ENCODE assay signal across 29 cellular contexts in genomic region chr11:1287928-1288327, GRCh38.
"Had no signal": no experiment of that assay in that cellular context is flagged by ENCODE, and none has a peak within 500 bp of the region (broad histone marks: within the 10 kb centered on the region; RNA-seq: fewer than 3 reads in every experiment).

No MANE protein-coding gene starts in this region.

- H3K4me1 ChIP-seq: ascending aorta, SJCRH30 had no signal

- DNase-seq: activated CD4-positive, alpha-beta T cell treated with anti-CD3 and anti-CD28 coated beads for 1 hour; activated CD4-positive, alpha-beta T cell treated with anti-CD3 and anti-CD28 coated beads for 48 hours; activated CD4-positive, CD25-positive, alpha-beta regulatory T cell; activated CD8-positive, alpha-beta T cell treated with anti-CD3 and anti-CD28 coated beads for 36 hours; activated effector memory CD4-positive, alpha-beta T cell treated with anti-CD3 and anti-CD28 coated beads, Interleukin-2, amount 50 U/mL, for 16 hours; activated naive CD4-positive, alpha-beta T cell; activated naive CD4-positive, alpha-beta T cell treated with anti-CD3 and anti-CD28 coated beads, Interleukin-2, amount 50 U/mL, for 16 hours; activated naive CD8-positive, alpha-beta T cell treated with anti-CD3 and anti-CD28 coated beads for 36 hours; activated T-cell treated with anti-CD3 and anti-CD28 coated beads, Interleukin-2, amount 50 U/mL, for 1 hour; activated T-cell treated with anti-CD3 and anti-CD28 coated beads, Interleukin-2, amount 50 U/mL, for 72 hours; amniotic stem cell; IMR-90; Karpas-422; NCI-H1105; NCI-H1436; NCI-H1694; NCI-H2029; NCI-H345; NCI-H524 treated with DMSO at 0.1 percent for 48 hours; PC-9; SHP77; SJCRH30; T1000; WERI-Rb-1 had no signal

- H3K9me3 ChIP-seq: ascending aorta, SJCRH30 had no signal

- H3K4me3 ChIP-seq: ascending aorta, K562, PC-9, SJCRH30, SK-N-MC had no signal

- H3K27ac ChIP-seq: ascending aorta, PC-9, RWPE1, SJCRH30, SK-N-MC, WERI-Rb-1 had no signal

- H2AFZ ChIP-seq: PC-9 had no signal

- ATAC-seq: activated CD8-positive, alpha-beta T cell treated with anti-CD3 and anti-CD28 coated beads for 36 hours; activated T-cell treated with anti-CD3 and anti-CD28 coated beads, Interleukin-2, amount 50 U/mL, for 72 hours; activated T-helper 17 cell treated with anti-CD3 and anti-CD28 coated beads, Interleukin-2, amount 50 U/mL, for 72 hours; K562 had no signal

- H3K4me2 ChIP-seq: PC-9 had no signal

- H3K27me3 ChIP-seq: ascending aorta, SJCRH30 had no signal
